Comparison of ENCODE assay signal across 22 cellular contexts in genomic region chr4:41303372-41304118, GRCh38. TPM values are rescaled to one million over a fixed set of nuclear protein-coding genes. Genes with fewer than 3 reads are reported as not detected.
"Had no signal": no experiment of that assay in that cellular context is flagged by ENCODE, and none has a peak within 500 bp of the region (broad histone marks: within the 10 kb centered on the region; RNA-seq: fewer than 3 reads in every experiment).

No MANE protein-coding gene starts in this region.

- H3K27ac ChIP-seq: dorsolateral prefrontal cortex, gastrocnemius medialis, heart right ventricle, left ventricle myocardium inferior, neutrophil, psoas muscle, right lobe of liver, tibial nerve had no signal

- H3K36me3 Mint-ChIP-seq: naive thymus-derived CD4-positive, alpha-beta T cell; stimulated activated memory B cell treated with anti-CD40 and anti-IgM and Interleukin-4, amounts not matched to agents 10 μg/mL and 1 μg/mL and 100 μg/mL, for 72 hours had no signal

- H3K9me3 ChIP-seq: gastrocnemius medialis, left ventricle myocardium inferior, neutrophil, psoas muscle, right lobe of liver, tibial nerve had no signal

- H3K4me1 Mint-ChIP-seq: naive thymus-derived CD4-positive, alpha-beta T cell; nephron progenitor cell; stimulated activated memory B cell treated with anti-CD40 and anti-IgM and Interleukin-4, amounts not matched to agents 10 μg/mL and 1 μg/mL and 100 μg/mL, for 72 hours had no signal

- H3K9me3 Mint-ChIP-seq: stimulated activated memory B cell treated with anti-CD40 and anti-IgM and Interleukin-4, amounts not matched to agents 10 μg/mL and 1 μg/mL and 100 μg/mL, for 72 hours; stimulated activated naive CD8-positive, alpha-beta T cell treated with anti-CD3 and anti-CD28 coated beads, Interleukin-15, Interleukin-2, amounts not matched to agents 100 ng/mL and 50 ng/mL, for 24 hours had no signal

- H3K27ac Mint-ChIP-seq: naive thymus-derived CD4-positive, alpha-beta T cell; nephron progenitor cell; stimulated activated memory B cell treated with anti-CD40 and anti-IgM and Interleukin-4, amounts not matched to agents 10 μg/mL and 1 μg/mL and 100 μg/mL, for 72 hours; stimulated activated naive CD8-positive, alpha-beta T cell treated with anti-CD3 and anti-CD28 coated beads, Interleukin-15, Interleukin-2, amounts not matched to agents 100 ng/mL and 50 ng/mL, for 24 hours had no signal

- H3K4me3 Mint-ChIP-seq: naive thymus-derived CD4-positive, alpha-beta T cell; nephron progenitor cell; stimulated activated memory B cell treated with anti-CD40 and anti-IgM and Interleukin-4, amounts not matched to agents 10 μg/mL and 1 μg/mL and 100 μg/mL, for 72 hours; stimulated activated naive CD8-positive, alpha-beta T cell treated with anti-CD3 and anti-CD28 coated beads, Interleukin-15, Interleukin-2, amounts not matched to agents 100 ng/mL and 50 ng/mL, for 24 hours had no signal

- H3K4me3 ChIP-seq: dorsolateral prefrontal cortex, gastrocnemius medialis, heart right ventricle, left ventricle myocardium inferior, psoas muscle, right lobe of liver, tibial nerve had no signal

- H3K4me1 ChIP-seq: psoas muscle, right lobe of liver, tibial nerve had no signal

- DNase-seq: cortex of kidney; dorsolateral prefrontal cortex; effector CD8-positive, alpha-beta T cell; gastrocnemius medialis; heart right ventricle; hypothalamus; left ventricle myocardium inferior; mammary epithelial cell; naive thymus-derived CD4-positive, alpha-beta T cell; nephron progenitor cell; psoas muscle; retina; right lobe of liver; stimulated activated CD4-positive, alpha-beta T cell treated with anti-CD3 and anti-CD28 coated beads, Interleukin-15, amount 100 ng/mL, for 24 hours; stimulated activated CD4-positive, alpha-beta T cell treated with anti-CD3 and anti-CD28 coated beads, Interleukin-1b, Interleukin-23, amount 100 ng/mL, for 48 hours; stimulated activated CD4-positive, alpha-beta T cell treated with anti-CD3 and anti-CD28 coated beads, Interleukin-4, amount 100 ng/mL, for 24 hours had no signal

- ATAC-seq: esophagus mucosa; gastrocnemius medialis; naive thymus-derived CD4-positive, alpha-beta T cell; psoas muscle; right lobe of liver; stimulated activated memory B cell treated with anti-CD40 and anti-IgM and Interleukin-4, amounts not matched to agents 10 μg/mL and 1 μg/mL and 100 μg/mL, for 72 hours had no signal

- H3K36me3 ChIP-seq: gastrocnemius medialis, heart right ventricle, left ventricle myocardium inferior, neutrophil, right lobe of liver, tibial nerve had no signal

- H3K27me3 ChIP-seq: gastrocnemius medialis, heart right ventricle, neutrophil, right lobe of liver, tibial nerve had no signal

RNA-seq across cellular contexts. Expression of gene UCHL1, which starts 46.8 kb away (rescaled TPM):
- total RNA-seq: mononuclear cell had no signal
- polyA plus RNA-seq: naive thymus-derived CD4-positive, alpha-beta T cell had no signal
